ENCODE assay signal across 8 cellular contexts in the genomic region with DNA sequence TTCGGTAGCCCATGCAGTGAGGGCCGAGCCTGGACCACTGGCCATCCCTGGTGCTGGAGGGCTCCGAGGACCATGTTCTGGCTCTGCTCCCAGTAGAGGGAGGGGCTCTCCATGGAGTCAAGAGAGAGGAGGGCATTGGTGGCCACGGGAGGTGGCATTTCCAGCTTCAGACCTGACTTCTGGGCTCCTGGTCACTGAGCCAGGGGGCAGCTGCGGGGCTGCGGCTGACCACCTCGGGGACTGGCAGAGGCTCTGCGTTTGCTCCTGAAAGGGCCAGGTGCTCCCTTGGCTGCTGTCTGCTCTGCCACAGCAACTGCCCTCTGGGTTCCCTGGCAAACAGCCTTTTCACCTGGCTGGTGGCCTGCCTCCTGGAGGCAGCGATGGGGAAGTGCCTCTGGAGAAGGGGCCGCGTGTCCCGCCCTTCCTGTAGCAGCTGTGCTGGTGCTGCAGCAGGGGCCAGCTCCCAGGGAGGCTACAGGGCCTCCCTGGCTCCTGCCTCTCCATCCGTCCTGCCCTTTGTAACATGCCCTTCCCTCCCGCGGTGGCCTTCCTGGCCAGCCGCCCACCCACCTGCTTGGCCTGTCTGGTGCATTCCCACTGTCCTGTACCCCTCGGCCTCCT.
DNase-seq lines count a peak whose midpoint lies in the region; ATAC-seq and TF ChIP-seq lines count a peak whose summit lies in the region.

No MANE protein-coding gene starts in this region.

- no peak overlapping the region for H3K4me3 ChIP-seq in cardiac fibroblast (replicated peaks in 1 of 2; ENCODE audit: low read depth in 2 of 2, low read length in 2 of 2)
- peak overlapping the region; percentile 27 for H3K4me3 ChIP-seq in parathyroid adenoma (ENCODE audit: low read depth, low read length)

- H3K9ac ChIP-seq in parathyroid adenoma = no peak overlapping the region

- no peak overlapping the region for H3K27ac Mint-ChIP-seq in effector memory CD8-positive, alpha-beta T cell

- peaks cover 17 to 61% of the 10 kb centered on the region in 2 donors for H3K27me3 Mint-ChIP-seq in effector memory CD8-positive, alpha-beta T cell

- H3K27ac ChIP-seq in parathyroid adenoma = peak overlapping the region; percentile 71

- ATAC-seq in effector memory CD8-positive, alpha-beta T cell (replicated peaks) = no peak

- H3K9me3 ChIP-seq in parathyroid adenoma (ENCODE audit: control insufficient read depth, low read length) = no peaks in the 10 kb centered on the region

- H3K4me1 ChIP-seq in parathyroid adenoma = no peaks in the 10 kb centered on the region

- no peaks in the 10 kb centered on the region for H3K27me3 ChIP-seq in parathyroid adenoma (ENCODE audit: control insufficient read depth, insufficient read depth, low read length)

- no peaks in the 10 kb centered on the region for H3K9me3 Mint-ChIP-seq in effector memory CD8-positive, alpha-beta T cell

- H3K4me1 Mint-ChIP-seq in effector memory CD8-positive, alpha-beta T cell (ENCODE audit: low read depth in 2 of 2) = no peaks in the 10 kb centered on the region

- no peaks in the 10 kb centered on the region for H3K36me3 ChIP-seq in parathyroid adenoma (ENCODE audit: control insufficient read depth, insufficient read depth, low read length)

- peak overlapping the region; percentile 51 for H3K4me2 ChIP-seq in parathyroid adenoma (ENCODE audit: low read length)

- H3K36me3 Mint-ChIP-seq in effector memory CD8-positive, alpha-beta T cell (ENCODE audit: insufficient read depth) = no peaks in the 10 kb centered on the region

- H3K4me3 Mint-ChIP-seq in effector memory CD8-positive, alpha-beta T cell = peak overlapping the region in 1 of 2 donors; percentile 25

- DNase-seq in NCI-H2107 treated with DMSO at 0.1 percent for 48 hours (lab: John Stamatoyannopoulos, UW; ENCODE audit: unreplicated experiment) (peak; percentile 51), cardiac fibroblast (ENCODE audit: low read depth in 2 of 2) (no peak), globus pallidus (ENCODE audit: low spot score) (no peak), NCI-H2227 treated with DMSO at 0.1 percent for 48 hours (lab: John Stamatoyannopoulos, UW) (no peak), NCI-H1105 (lab: John Stamatoyannopoulos, UW) (no peak)
- DNase-seq in effector memory CD8-positive, alpha-beta T cell = no peak

- peak; percentile 56 for TF ChIP-seq CTCF in GM12873 (IDR thresholded peaks at IDR 0.05; ENCODE audit: insufficient read depth, low read depth, low read length, missing control alignments)
- peak; percentile 29 for TF ChIP-seq CTCF in cardiac fibroblast (IDR thresholded peaks at IDR 0.05; ENCODE audit: low read depth, low read length)
- TF ChIP-seq CTCF in parathyroid adenoma (IDR thresholded peaks at IDR 0.05) = peak; percentile 61

- H3K79me2 ChIP-seq in parathyroid adenoma = no peaks in the 10 kb centered on the region

- peak overlapping the region; percentile 88 for H2AFZ ChIP-seq in parathyroid adenoma
